In the genomic region with DNA sequence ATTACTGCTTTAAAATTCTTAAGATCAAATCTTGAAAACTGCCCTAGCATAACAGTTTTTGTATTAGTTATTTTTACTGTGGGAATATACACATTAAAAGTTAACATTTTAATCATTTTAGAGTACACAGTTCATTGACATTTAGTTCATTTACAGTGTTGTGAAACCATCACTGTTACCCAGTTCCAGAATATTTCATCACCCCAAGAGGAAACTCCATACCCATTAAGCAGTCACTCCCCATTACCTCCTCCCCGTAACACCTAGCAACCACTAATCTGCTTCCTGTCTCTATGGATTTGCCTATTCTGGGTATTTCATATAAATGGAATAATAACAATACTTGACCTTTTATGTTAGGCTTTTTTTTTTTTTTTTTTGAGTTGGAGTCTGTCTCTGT, we compare ENCODE assay signal across 18 cellular contexts.
DNase-seq lines count a peak whose midpoint lies in the region; ATAC-seq and TF ChIP-seq lines count a peak whose summit lies in the region.
"Had no signal": no experiment of that assay in that cellular context is flagged by ENCODE, and none has a peak within 500 bp of the region (broad histone marks: within the 10 kb centered on the region; RNA-seq: fewer than 3 reads in every experiment).

No MANE protein-coding gene starts in this region.

- H3K36me3 Mint-ChIP-seq in H9 (ENCODE audit: insufficient read depth in 1 of 3, low read depth in 3 of 3) = peaks cover 12 to 85% (median 35%) of the 10 kb centered on the region in 3 experiments; a peak in 6 of 7 replicates

- H3K79me2 ChIP-seq in Karpas-422 (ENCODE audit: low read length) = no peaks in the 10 kb centered on the region
- no peaks in the 10 kb centered on the region for H3K79me2 ChIP-seq in H9 (ENCODE audit: insufficient read depth, low read length)

- no peak overlapping the region for H3K4ac ChIP-seq in H9 (ENCODE audit: low read depth, low read length)

- H3K36me3 ChIP-seq in Karpas-422 (ENCODE audit: insufficient read depth, low read length) (peaks cover 56% of the 10 kb centered on the region), tibial nerve (peaks cover 0 to 91% (median 8%) of the 10 kb centered on the region in 3 donors)

- no peaks in the 10 kb centered on the region for H4K20me1 ChIP-seq in Karpas-422 (ENCODE audit: insufficient read depth, low read depth, low read length)
- H4K20me1 ChIP-seq in H9 (ENCODE audit: control insufficient read depth, insufficient read depth, insufficient read length) = no peaks in the 10 kb centered on the region

- H4K8ac ChIP-seq in H9 (replicated peaks; ENCODE audit: insufficient read length, low read depth, low read length) = no peak overlapping the region

- no peaks in the 10 kb centered on the region for H3K9me3 Mint-ChIP-seq in H9

- H4K5ac ChIP-seq in H9 (ENCODE audit: insufficient read length, low read depth, low read length) = no peak overlapping the region

- no peak overlapping the region for H3K4me3 Mint-ChIP-seq in H9
- H3K4me3 Mint-ChIP-seq: CD4-positive, CD25-positive, alpha-beta regulatory T cell; IgD-negative memory B cell had no signal

- no peak overlapping the region for H2BK5ac ChIP-seq in H9 (ENCODE audit: insufficient read length, low read length)

- H2BK120ac ChIP-seq in H9 (ENCODE audit: low read depth, low read length, poor library complexity, severe bottlenecking) = no peak overlapping the region

- H3K4me3 ChIP-seq in Karpas-422 (ENCODE audit: low read length) (no peak overlapping the region), tibial nerve (no peak overlapping the region)
- H3K4me3 ChIP-seq: esophagus squamous epithelium, SJCRH30, smooth muscle cell, transverse colon had no signal

- H2AFZ ChIP-seq in Karpas-422 (ENCODE audit: low read length) = no peak overlapping the region
- H2AFZ ChIP-seq in H9 (ENCODE audit: low read length) = no peak overlapping the region

- no peak overlapping the region for H3K4me2 ChIP-seq in Karpas-422 (ENCODE audit: low read depth, low read length, poor library complexity, severe bottlenecking)
- no peak overlapping the region for H3K4me2 ChIP-seq in H9 (ENCODE audit: insufficient read depth, insufficient read length, low read length)
- H3K4me2 ChIP-seq: smooth muscle cell had no signal

- TF ChIP-seq EP300 in tibial nerve (IDR thresholded peaks at IDR 0.05) = no peak

- no peaks in the 10 kb centered on the region for H3K27me3 ChIP-seq in Karpas-422 (ENCODE audit: low read length)
- no peaks in the 10 kb centered on the region for H3K27me3 ChIP-seq in H9 (ENCODE audit: insufficient read depth, low read length)
- H3K27me3 ChIP-seq in tibial nerve = no peaks in the 10 kb centered on the region
- H3K27me3 ChIP-seq: esophagus squamous epithelium, SJCRH30, transverse colon had no signal

- no peak overlapping the region for H4K91ac ChIP-seq in H9 (ENCODE audit: insufficient read length, low read depth, low read length)

- DNase-seq in GM04503 (ENCODE audit: low read depth) (peak; percentile 13), NCI-H226 (peak; percentile 57), omental fat pad (ENCODE audit: low spot score) (no peak), Karpas-422 (no peak), midbrain (lab: John Stamatoyannopoulos, UW) (no peak), H9 (no peak), tibial nerve (ENCODE audit: low spot score in 2 of 2) (no peak)
- DNase-seq: activated CD4-positive, alpha-beta T cell treated with anti-CD3 and anti-CD28 coated beads for 4 hours; activated CD8-positive, alpha-beta memory T cell treated with anti-CD3 and anti-CD28 coated beads, Interleukin-2, amount 50 U/mL, for 4 hours; activated naive CD4-positive, alpha-beta T cell; CD4-positive, CD25-positive, alpha-beta regulatory T cell; DMS79 treated with DMSO at 0.1 percent for 48 hours; esophagus squamous epithelium; SJCRH30; transverse colon had no signal

- no peaks in the 10 kb centered on the region for H3K9me3 ChIP-seq in Karpas-422 (ENCODE audit: low read length)
- no peaks in the 10 kb centered on the region for H3K9me3 ChIP-seq in H9 (ENCODE audit: control insufficient read depth, low read depth, low read length)
- H3K9me3 ChIP-seq in tibial nerve = no peaks in the 10 kb centered on the region
- H3K9me3 ChIP-seq: esophagus squamous epithelium, SJCRH30, transverse colon had no signal

- H3K4me1 ChIP-seq in Karpas-422 (ENCODE audit: low read length) (peaks cover 9% of the 10 kb centered on the region; the same call in 1 of the 2 replicates), H9 (ENCODE audit: insufficient read depth, low read length) (no peaks in the 10 kb centered on the region), tibial nerve (no peaks in the 10 kb centered on the region)
- H3K4me1 ChIP-seq: esophagus squamous epithelium, SJCRH30 had no signal

- no peak overlapping the region for H3K18ac ChIP-seq in H9 (ENCODE audit: insufficient read length, low read depth, low read length)

- TF ChIP-seq CTCF in omental fat pad (IDR thresholded peaks at IDR 0.05) = no peak
- TF ChIP-seq CTCF in H9 (conservative IDR thresholded peaks at IDR 0.05) = no peak
- TF ChIP-seq CTCF in tibial nerve (IDR thresholded peaks at IDR 0.05) = no peak

- no peaks in the 10 kb centered on the region for H3K27me3 Mint-ChIP-seq in H9 (ENCODE audit: low read depth)
- H3K27me3 Mint-ChIP-seq: CD4-positive, CD25-positive, alpha-beta regulatory T cell; IgD-negative memory B cell had no signal

- TF ChIP-seq POLR2A in tibial nerve (IDR thresholded peaks at IDR 0.05) = no peak

- H2BK12ac ChIP-seq in H9 (ENCODE audit: insufficient read length, low read depth, low read length) = no peak overlapping the region

- ATAC-seq in esophagus mucosa (peak; percentile 80), omental fat pad (ENCODE audit: low FRiP score) (peak; percentile 82)

- H2AK5ac ChIP-seq in H9 (ENCODE audit: insufficient read length, low read length) = no peak overlapping the region

- no peak overlapping the region for H3K23ac ChIP-seq in H9 (ENCODE audit: insufficient read length, low read depth, low read length)

- H3K9me2 ChIP-seq in Karpas-422 (replicated peaks; ENCODE audit: insufficient read depth, low read length) = no peaks in the 10 kb centered on the region

- H2BK20ac ChIP-seq in H9 (ENCODE audit: low read depth, low read length, poor library complexity, severe bottlenecking) = no peak overlapping the region

- H3K27ac ChIP-seq in Karpas-422 (ENCODE audit: low read length) = no peak overlapping the region
- H3K27ac ChIP-seq in H9 (ENCODE audit: insufficient read length, low read depth, low read length) = no peak overlapping the region
- H3K27ac ChIP-seq in tibial nerve = no peak overlapping the region
- H3K27ac ChIP-seq: esophagus squamous epithelium, SJCRH30 had no signal

- H3K56ac ChIP-seq in H9 (ENCODE audit: insufficient read length, low read depth, low read length) = no peak overlapping the region

- H3K4me1 Mint-ChIP-seq in H9 = no peaks in the 10 kb centered on the region
- H3K4me1 Mint-ChIP-seq: IgD-negative memory B cell had no signal

- no peaks in the 10 kb centered on the region for H3K79me1 ChIP-seq in H9 (ENCODE audit: insufficient read depth, low read depth, low read length, poor library complexity, severe bottlenecking)

- no peak overlapping the region for H3K9ac ChIP-seq in Karpas-422 (ENCODE audit: low read length)
- no peak overlapping the region for H3K9ac ChIP-seq in H9 (ENCODE audit: extremely low read depth, insufficient read length, low read length)

- no peak overlapping the region for H3K27ac Mint-ChIP-seq in H9
- H3K27ac Mint-ChIP-seq: CD4-positive, CD25-positive, alpha-beta regulatory T cell; IgD-negative memory B cell had no signal

- WGBS in H9 (ENCODE audit: extremely low coverage, insufficient read length, low lambda C conversion rate) = no CpG with 5 or more reads among the region's 1 CpG
- 79 to 86% methylated on average over 1 of the region's 1 CpG for WGBS in tibial nerve, 2 donors

- no peaks in the 10 kb centered on the region for H3K23me2 ChIP-seq in H9 (ENCODE audit: insufficient read length, low read depth, low read length, poor library complexity, severe bottlenecking)

- no peak overlapping the region for H3K14ac ChIP-seq in H9 (ENCODE audit: insufficient read depth, low read length)

- no peak overlapping the region for H3T11ph ChIP-seq in H9 (ENCODE audit: low read length)

- H2BK15ac ChIP-seq in H9 (ENCODE audit: low read depth, low read length) = no peak overlapping the region

Comparison
In these comparisons a context has a peak if more than half of its experiments do, and no peak if none do; other contexts are left out.
1. DNase-seq: peak in GM04503 (single experiment) and NCI-H226 (single experiment); none in omental fat pad (single experiment), Karpas-422 (single experiment), midbrain (single experiment), H9 (single experiment) and tibial nerve (0 of 2).